In genomic region chr2:18357537-18357936, GRCh38 we compare ENCODE assay signal across 1 cellular context.
TF ChIP-seq lines count a peak whose summit lies in the region.

No MANE protein-coding gene starts in this region.

TF ChIP-seq in IMR-90, 13 proteins besides CTCF, POLR2A, EP300 and RAD21 (continued from another document):
- TF ChIP-seq CHD1 (IDR thresholded peaks at IDR 0.05; ENCODE audit: low read depth, low read length) (no peak), MAZ (IDR thresholded peaks at IDR 0.05; ENCODE audit: borderline replicate concordance, low read depth, low read length) (no peak), MXI1 (IDR thresholded peaks at IDR 0.05; ENCODE audit: borderline replicate concordance, low read depth, low read length) (no peak), FOS (IDR thresholded peaks at IDR 0.05; ENCODE audit: low read depth, low read length) (no peak), SMC3 (IDR thresholded peaks at IDR 0.05; ENCODE audit: low read depth, low read length) (no peak), BHLHE40 (IDR thresholded peaks at IDR 0.05; ENCODE audit: low read depth, low read length) (no peak), MAFK (IDR thresholded peaks at IDR 0.05; ENCODE audit: low read depth, low read length) (no peak), ELK1 (IDR thresholded peaks at IDR 0.05; ENCODE audit: borderline replicate concordance, low read depth, low read length) (no peak), RCOR1 (IDR thresholded peaks at IDR 0.05; ENCODE audit: insufficient replicate concordance, low read length) (no peak)
